Comparison of ENCODE assay signal across 9 cellular contexts in the genomic region with DNA sequence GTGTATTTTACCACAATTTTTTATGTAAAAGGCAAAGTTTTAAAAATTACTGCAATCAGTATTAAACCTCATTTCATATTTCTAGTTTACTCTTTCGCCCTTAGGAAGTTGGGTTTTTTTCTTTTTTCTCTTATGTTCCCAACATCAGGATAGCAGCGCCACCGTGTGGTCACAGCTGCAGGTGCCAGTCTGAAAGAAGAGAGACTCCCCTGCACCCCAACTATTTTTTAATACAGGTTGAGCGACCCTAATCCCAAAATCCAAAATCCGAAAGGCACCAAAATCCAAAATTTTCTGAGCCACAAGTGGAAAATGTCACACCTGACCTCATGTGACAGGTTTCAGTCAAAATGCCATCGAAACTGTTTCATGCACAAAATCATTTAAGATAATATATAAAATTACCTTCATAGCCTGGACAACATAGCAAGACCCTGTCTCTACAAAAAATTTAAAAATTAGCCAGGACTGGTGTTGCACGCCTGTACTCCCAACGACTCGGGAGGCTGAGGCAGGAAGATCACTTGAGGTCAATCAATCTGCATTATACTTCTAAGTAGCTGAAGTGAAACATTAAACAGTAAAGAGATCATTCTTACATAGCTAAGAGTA. TPM values are rescaled to one million over a fixed set of nuclear protein-coding genes. Genes with fewer than 3 reads are reported as not detected.
DNase-seq lines count a peak whose midpoint lies in the region; ATAC-seq and TF ChIP-seq lines count a peak whose summit lies in the region.
"Had no signal": no experiment of that assay in that cellular context is flagged by ENCODE, and none has a peak within 500 bp of the region (broad histone marks: within the 10 kb centered on the region; RNA-seq: fewer than 3 reads in every experiment).

No MANE protein-coding gene starts in this region.

- peaks cover 14% of the 10 kb centered on the region for H3K4me1 ChIP-seq in KMS-11 (ENCODE audit: low read depth, poor library complexity, severe bottlenecking)
- no peaks in the 10 kb centered on the region for H3K4me1 ChIP-seq in SJCRH30
- H3K4me1 ChIP-seq in upper lobe of right lung = peaks cover 3% of the 10 kb centered on the region

- H4K20me1 ChIP-seq in KMS-11 (ENCODE audit: insufficient read depth) = no peaks in the 10 kb centered on the region

- H3K4me3 ChIP-seq in KMS-11 (IDR thresholded peaks at IDR 0.05; ENCODE audit: insufficient read depth, low read depth, low read length) = no peak overlapping the region
- no peak overlapping the region for H3K4me3 ChIP-seq in SJCRH30
- H3K4me3 ChIP-seq in upper lobe of right lung = no peak overlapping the region

- ATAC-seq in upper lobe of right lung (peak; percentile 62), GM21529 (IDR thresholded peaks at IDR 0.05; ENCODE audit: unreplicated experiment) (no peak)

- H3K27me3 ChIP-seq in KMS-11 (ENCODE audit: insufficient read depth, low read depth) (no peaks in the 10 kb centered on the region), SJCRH30 (no peaks in the 10 kb centered on the region), upper lobe of right lung (peaks cover 5% of the 10 kb centered on the region)

- no peaks in the 10 kb centered on the region for H3K79me2 ChIP-seq in KMS-11 (ENCODE audit: insufficient read depth, low read depth)

- intact Hi-C loops in posterior cingulate gyrus (cut with DNase I) (loop anchor here (1.0 to 5.0 kb wide), 2 partner anchors 41 to 84 kb away; a partner anchor contains a TSS), upper lobe of right lung (cut with DNase I) (loop anchor here (5.0 kb wide), 1 partner anchor 84 kb away; no protein-coding TSS in a partner anchor)

- DNase-seq in COR-L47 (lab: John Stamatoyannopoulos, UW) = peak; percentile 28
- peak; percentile 46 to 65 for DNase-seq in SJCRH30
- DNase-seq in activated gamma-delta T cell treated with Interleukin-2 at 50 U/mL for 16 hours = peak; percentile 75
- peak; percentile 67 for DNase-seq in germinal center (ENCODE audit: low spot score)
- DNase-seq in posterior cingulate gyrus = peak; percentile 31 to 95 (median 78)
- peak; percentile 89 for DNase-seq in upper lobe of right lung

- H3K9me3 ChIP-seq in SJCRH30 (replicated peaks) (no peaks in the 10 kb centered on the region), upper lobe of right lung (no peaks in the 10 kb centered on the region)

- no peak overlapping the region for H3K4me2 ChIP-seq in KMS-11

- no peak overlapping the region for H3K9ac ChIP-seq in KMS-11

- H3K36me3 ChIP-seq in KMS-11 (ENCODE audit: insufficient read depth) (no peaks in the 10 kb centered on the region), SJCRH30 (no peaks in the 10 kb centered on the region), upper lobe of right lung (no peaks in the 10 kb centered on the region)

- TF ChIP-seq CTCF in KMS-11 (conservative IDR thresholded peaks at IDR 0.05; ENCODE audit: low read depth, low read length) = peak; percentile 70
- TF ChIP-seq CTCF in upper lobe of right lung (IDR thresholded peaks at IDR 0.05) = peak; percentile 96

- H3K27ac ChIP-seq in KMS-11 (no peak overlapping the region), SJCRH30 (no peak overlapping the region), upper lobe of right lung (no peak overlapping the region)

- no peak overlapping the region for H2AFZ ChIP-seq in KMS-11 (ENCODE audit: low read depth)

RNA-seq across cellular contexts. Expression of a gene that starts 21.8 kb away (rescaled TPM):
- total RNA-seq in SJCRH30 (2014; rRNA removed; shearing (Covaris generic)) = not detected in 2 replicates
- 1.3 TPM for total RNA-seq in upper lobe of right lung
- total RNA-seq: T-helper 2 cell treated with Interferon-gamma antibody and Interleukin-4, amounts not matched to agents 100 ng/mL and 5 ng/mL, for 36 hours had no signal

RNA-seq across cellular contexts. Expression of a gene that starts 42.8 kb away (rescaled TPM):
- 0.79 and 0.84 TPM in 2 replicates for total RNA-seq in SJCRH30 (2014; rRNA removed; shearing (Covaris generic))
- 4.3 TPM for total RNA-seq in upper lobe of right lung

RNA-seq across cellular contexts. Expression of a gene that starts 56.3 kb away (rescaled TPM):
- not detected in 2 replicates for total RNA-seq in SJCRH30 (2014; rRNA removed; shearing (Covaris generic))
- total RNA-seq in upper lobe of right lung = 12.6 TPM
- total RNA-seq: T-helper 2 cell treated with Interferon-gamma antibody and Interleukin-4, amounts not matched to agents 100 ng/mL and 5 ng/mL, for 36 hours had no signal

Comparison
In these comparisons a context has a peak if more than half of its experiments do, and no peak if none do; other contexts are left out.
1. DNase-seq: peak in every context shown above with its lines; median percentile 89 in upper lobe of right lung; 78 in posterior cingulate gyrus; 75 in activated gamma-delta T cell treated with Interleukin-2 at 50 U/mL for 16 hours; 67 in germinal center; 56 in SJCRH30; 28 in COR-L47.
2. RNA of a gene that starts 56.3 kb away (total RNA-seq): 12.6 TPM in upper lobe of right lung (single experiment); not detected in SJCRH30; every median in the first group is over 10 times any median in the second.